In the genomic region with DNA sequence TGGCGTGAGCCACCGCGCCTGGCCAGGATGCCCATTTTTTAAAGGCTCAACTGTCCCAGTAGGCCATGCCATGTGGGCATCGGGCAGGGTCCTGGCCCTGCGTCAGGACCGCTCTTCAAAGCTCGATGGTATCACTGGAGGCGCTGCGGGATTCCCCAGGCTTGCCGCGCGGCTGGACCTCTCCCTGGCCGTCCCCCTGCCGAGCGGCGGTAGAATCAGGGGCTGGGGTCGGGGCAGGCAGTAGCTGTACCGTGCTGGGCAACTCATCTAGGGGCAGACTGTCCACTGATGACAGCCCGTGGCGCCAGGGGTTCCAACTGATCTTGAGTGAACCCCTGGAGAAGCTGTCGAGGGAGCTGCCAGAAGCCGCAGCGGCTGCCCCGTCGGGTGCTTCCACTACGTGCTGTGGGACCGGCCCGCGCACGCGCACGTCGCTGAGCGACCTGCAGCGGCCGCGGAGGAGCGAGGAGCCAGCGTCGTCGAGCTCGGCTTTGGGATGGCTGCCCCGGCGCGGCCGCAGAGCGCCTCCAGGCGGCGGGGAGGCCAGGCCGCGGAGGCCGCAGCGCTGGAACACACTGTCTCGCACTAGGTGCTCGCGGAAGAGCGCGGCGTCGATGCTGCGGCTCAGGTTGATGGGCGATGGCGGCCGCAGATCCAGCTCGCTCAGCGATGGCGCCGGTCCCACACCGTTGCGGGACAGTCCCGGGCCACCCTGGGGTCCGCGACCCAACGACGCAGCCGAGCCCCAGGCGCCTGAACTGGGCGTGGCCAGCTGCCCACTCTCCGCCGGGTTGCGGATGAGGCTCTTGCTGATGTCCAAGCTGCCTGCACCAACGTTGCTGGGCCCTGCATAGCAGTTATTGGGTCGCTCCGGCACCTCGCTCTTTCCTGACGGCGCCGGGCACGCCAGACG, we compare ENCODE assay signal across 8 cellular contexts. TPM values are rescaled to one million over a fixed set of nuclear protein-coding genes. Genes with fewer than 3 reads are reported as not detected.
A peak's percentile ranks its signal among the peaks of the same experiment; 100 is the strongest.
DNase-seq lines count a peak whose midpoint lies in the region; ATAC-seq and TF ChIP-seq lines count a peak whose summit lies in the region.

No MANE protein-coding gene starts in this region.

- H3K36me3 ChIP-seq in aorta (ENCODE audit: control insufficient read depth in 1 of 2, insufficient read depth in 2 of 2, low read length in 1 of 2) = no peaks in the 10 kb centered on the region

- no peaks in the 10 kb centered on the region for H3K9me3 ChIP-seq in aorta (ENCODE audit: control insufficient read depth, low read length)

- H3K4me3 ChIP-seq in iPS-11a (ENCODE audit: low read depth, low read length) (peak overlapping the region; percentile 56), aorta (ENCODE audit: low read length in 2 of 2) (peak overlapping the region; percentile 7 to 28)

- peak; percentile 94 for TF ChIP-seq CTCF in VCaP (conservative IDR thresholded peaks at IDR 0.05)

- ATAC-seq in GM19025 (IDR thresholded peaks at IDR 0.05; ENCODE audit: low read depth, unreplicated experiment) = peak; percentile 56
- ATAC-seq in sciatic nerve = peak; percentile 91
- ATAC-seq in aorta (ENCODE audit: low FRiP score) = peak; percentile 92
- no peak for ATAC-seq in GM21619 (IDR thresholded peaks at IDR 0.05; ENCODE audit: unreplicated experiment)

- no peaks in the 10 kb centered on the region for H3K4me1 ChIP-seq in aorta (ENCODE audit: control insufficient read depth in 1 of 2, insufficient read depth in 2 of 2, low read length in 2 of 2)

- DNase-seq in NCI-H1048 (lab: John Stamatoyannopoulos, UW) = peak; percentile 77
- peak; percentile 77 for DNase-seq in brain pericyte (ENCODE audit: low read depth, low spot score)
- peak; percentile 91 for DNase-seq in sciatic nerve (ENCODE audit: low spot score)
- peak; percentile 94 to 96 for DNase-seq in aorta

- H3K27me3 ChIP-seq in aorta (ENCODE audit: control insufficient read depth in 1 of 2, insufficient read depth in 2 of 2, low read length in 1 of 2) = no peaks in the 10 kb centered on the region

- WGBS in aorta, 2 donors = 1 to 3% methylated on average over 84 to 90 of the region's 90 CpGs

- intact Hi-C loops in sciatic nerve (cut with DNase I) (no loop called here), aorta (cut with DNase I) (loop anchor here in 1 of 2 donors (5.0 kb wide), 1 partner anchor 229 kb away; no protein-coding TSS in a partner anchor)

- H3K27ac ChIP-seq in VCaP (peak overlapping the region; percentile 88), aorta (ENCODE audit: low read depth in 1 of 2, low read length in 2 of 2) (peak overlapping the region in 1 of 2 donors; percentile 60)

RNA-seq across cellular contexts. Expression of a gene that starts 5.8 kb away (rescaled TPM):
- total RNA-seq in sciatic nerve (1.5 TPM), aorta (1 to 10 TPM; 1.7 to 2.1 TPM)
- 1 to 10 TPM in 1 of 2 donors, under 1 TPM in 1; 0.25 to 2.4 TPM for polyA plus RNA-seq in aorta

RNA-seq across cellular contexts. Expression of a gene that starts 12.7 kb away (rescaled TPM):
- total RNA-seq in sciatic nerve = 36.5 TPM
- 10 to 100 TPM; 30.8 to 44.3 TPM for total RNA-seq in aorta
- 10 to 100 TPM; 35.7 to 36.2 TPM for polyA plus RNA-seq in aorta

RNA-seq across cellular contexts. Expression of a gene that starts 29.5 kb away (rescaled TPM):
- total RNA-seq in sciatic nerve (33.2 TPM), aorta (10 to 100 TPM; 25.6 to 33.8 TPM)
- 100 to 1,000 TPM in 1 of 2 donors, 1 to 10 TPM in 1; 8.6 to 108 TPM for polyA plus RNA-seq in aorta

RNA-seq across cellular contexts. Expression of a gene that starts 40.3 kb away (rescaled TPM):
- total RNA-seq in sciatic nerve (51.6 TPM), aorta (10 to 100 TPM; 47.8 to 48.8 TPM)
- polyA plus RNA-seq in aorta = 10 to 100 TPM; 26.3 to 55.8 TPM

RNA-seq across cellular contexts. Expression of a gene that starts 43.7 kb away (rescaled TPM):
- total RNA-seq in sciatic nerve (5.3 TPM), aorta (10 to 100 TPM; 11.0 to 13.7 TPM)
- 10 to 100 TPM in 1 of 2 donors, 1 to 10 TPM in 1; 7.0 to 14.5 TPM for polyA plus RNA-seq in aorta
